ENCODE assay signal across 8 cellular contexts in the genomic region with DNA sequence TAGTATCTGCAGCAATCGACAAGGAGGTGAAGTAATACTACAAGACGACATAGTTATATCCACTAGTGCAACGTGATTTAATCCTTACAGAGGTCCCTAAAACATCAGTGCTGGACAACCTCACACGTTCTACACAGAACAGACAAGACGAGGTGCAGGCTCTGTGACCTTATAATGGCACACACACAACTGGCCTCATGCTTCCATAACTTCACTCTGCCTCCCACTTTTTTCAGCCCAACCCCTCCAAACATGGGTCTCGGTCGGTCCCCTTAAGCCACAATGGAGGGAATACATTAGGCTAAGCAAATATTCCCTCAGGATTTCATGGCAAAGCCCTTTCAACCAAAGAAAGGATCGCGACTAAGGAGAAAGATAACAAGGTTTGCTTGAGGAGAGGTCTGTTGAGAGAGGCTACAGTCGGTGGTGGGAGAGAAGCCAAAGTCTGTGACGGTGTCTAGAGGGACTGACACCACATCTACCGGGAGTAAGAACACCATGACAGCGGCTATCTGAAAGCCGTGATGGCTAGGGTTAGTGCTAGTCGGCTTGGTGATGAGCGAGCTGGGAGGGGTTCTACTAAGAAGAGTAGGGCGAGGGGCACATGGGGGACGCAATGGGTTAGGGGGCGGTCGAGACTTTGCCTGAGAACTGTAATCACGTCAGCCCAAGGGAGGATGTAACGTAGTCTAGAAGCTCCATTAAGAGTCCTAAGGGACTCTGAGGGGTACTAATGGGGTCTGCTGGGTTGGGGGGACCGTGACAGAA. TPM values are rescaled to one million over a fixed set of nuclear protein-coding genes. Genes with fewer than 3 reads are reported as not detected.
DNase-seq lines count a peak whose midpoint lies in the region; ATAC-seq and TF ChIP-seq lines count a peak whose summit lies in the region.

No MANE protein-coding gene starts in this region.

- H3K23ac ChIP-seq in H9 (ENCODE audit: insufficient read length, low read depth, low read length): no peak overlapping the region

- H3K27ac ChIP-seq in H9 (ENCODE audit: insufficient read length, low read depth, low read length): no peak overlapping the region

- peak overlapping the region; percentile 52 to 82 (median 57); a peak in 6 of 7 replicates for H3K27ac Mint-ChIP-seq in H9
- H3K27ac Mint-ChIP-seq in stimulated activated memory B cell treated with anti-CD40 and anti-IgM and Interleukin-4, amounts not matched to agents 10 μg/mL and 1 μg/mL and 100 μg/mL, for 72 hours: peak overlapping the region; percentile 96

- no peak overlapping the region for H2AK5ac ChIP-seq in H9 (ENCODE audit: insufficient read length, low read length)

- H3T11ph ChIP-seq in H9 (ENCODE audit: low read length): no peak overlapping the region

- no peak overlapping the region for H2BK120ac ChIP-seq in H9 (ENCODE audit: low read depth, low read length, poor library complexity, severe bottlenecking)

- peak overlapping the region; percentile 98 for H3K4me3 Mint-ChIP-seq in H9
- H3K4me3 Mint-ChIP-seq in stimulated activated memory B cell treated with anti-CD40 and anti-IgM and Interleukin-4, amounts not matched to agents 10 μg/mL and 1 μg/mL and 100 μg/mL, for 72 hours: peak overlapping the region; percentile 97

- peak overlapping the region; percentile 85 for H3K4me2 ChIP-seq in H9 (ENCODE audit: insufficient read depth, insufficient read length, low read length)

- H2AFZ ChIP-seq in H9 (ENCODE audit: low read length): no peak overlapping the region

- H3K18ac ChIP-seq in H9 (ENCODE audit: insufficient read length, low read depth, low read length): no peak overlapping the region

- no peaks in the 10 kb centered on the region for H3K9me3 ChIP-seq in H9 (ENCODE audit: control insufficient read depth, low read depth, low read length)

- H3K4me1 ChIP-seq in H9 (ENCODE audit: insufficient read depth, low read length): peaks cover 2% of the 10 kb centered on the region; the same call in 1 of the 2 replicates

- no peaks in the 10 kb centered on the region for H3K36me3 Mint-ChIP-seq in H9 (ENCODE audit: insufficient read depth in 1 of 3, low read depth in 3 of 3)
- H3K36me3 Mint-ChIP-seq in stimulated activated memory B cell treated with anti-CD40 and anti-IgM and Interleukin-4, amounts not matched to agents 10 μg/mL and 1 μg/mL and 100 μg/mL, for 72 hours: no peaks in the 10 kb centered on the region

- H3K23me2 ChIP-seq in H9 (ENCODE audit: insufficient read length, low read depth, low read length, poor library complexity, severe bottlenecking): peaks cover 13% of the 10 kb centered on the region

- no peak overlapping the region for H3K14ac ChIP-seq in H9 (ENCODE audit: insufficient read depth, low read length)

- no peak overlapping the region for H2BK15ac ChIP-seq in H9 (ENCODE audit: low read depth, low read length)

- H3K79me2 ChIP-seq in H9 (ENCODE audit: insufficient read depth, low read length): 0 out of 2 replicates have a peak, but pooled peaks cover 2% of the 10 kb centered on the region

- peaks cover 3% of the 10 kb centered on the region for H4K20me1 ChIP-seq in H9 (ENCODE audit: control insufficient read depth, insufficient read depth, insufficient read length)

- DNase-seq in EH (ENCODE audit: low read depth) (peak; percentile 46), H9 (no peak), RPMI8226 (peak; percentile 55), choroid plexus epithelial cell (ENCODE audit: low read depth) (peak; percentile 41), left lobe of liver (ENCODE audit: low spot score) (peak; percentile 48), GF-D8 (lab: John Stamatoyannopoulos, UW) (no peak)

- H4K91ac ChIP-seq in H9 (ENCODE audit: insufficient read length, low read depth, low read length): no peak overlapping the region

- no peak overlapping the region for H3K4ac ChIP-seq in H9 (ENCODE audit: low read depth, low read length)

- no peaks in the 10 kb centered on the region for H3K9me3 Mint-ChIP-seq in H9
- H3K9me3 Mint-ChIP-seq in stimulated activated memory B cell treated with anti-CD40 and anti-IgM and Interleukin-4, amounts not matched to agents 10 μg/mL and 1 μg/mL and 100 μg/mL, for 72 hours: no peaks in the 10 kb centered on the region

- H3K79me1 ChIP-seq in H9 (ENCODE audit: insufficient read depth, low read depth, low read length, poor library complexity, severe bottlenecking): no peaks in the 10 kb centered on the region

- H3K9ac ChIP-seq in H9 (ENCODE audit: extremely low read depth, insufficient read length, low read length): peak overlapping the region; percentile 28

- H4K8ac ChIP-seq in H9 (replicated peaks; ENCODE audit: insufficient read length, low read depth, low read length): no peak overlapping the region

- no peak overlapping the region for H4K5ac ChIP-seq in H9 (ENCODE audit: insufficient read length, low read depth, low read length)

- H2BK12ac ChIP-seq in H9 (ENCODE audit: insufficient read length, low read depth, low read length): no peak overlapping the region

- H3K56ac ChIP-seq in H9 (ENCODE audit: insufficient read length, low read depth, low read length): no peak overlapping the region

- no peaks in the 10 kb centered on the region for H3K27me3 Mint-ChIP-seq in H9 (ENCODE audit: low read depth)
- no peaks in the 10 kb centered on the region for H3K27me3 Mint-ChIP-seq in stimulated activated memory B cell treated with anti-CD40 and anti-IgM and Interleukin-4, amounts not matched to agents 10 μg/mL and 1 μg/mL and 100 μg/mL, for 72 hours

- peaks cover 23 to 27% of the 10 kb centered on the region in 2 experiments for H3K4me1 Mint-ChIP-seq in H9
- peaks cover 59% of the 10 kb centered on the region for H3K4me1 Mint-ChIP-seq in stimulated activated memory B cell treated with anti-CD40 and anti-IgM and Interleukin-4, amounts not matched to agents 10 μg/mL and 1 μg/mL and 100 μg/mL, for 72 hours

- H3K4me3 ChIP-seq in choroid plexus epithelial cell (ENCODE audit: low read depth, low read length): peak overlapping the region; percentile 99

- H2BK20ac ChIP-seq in H9 (ENCODE audit: low read depth, low read length, poor library complexity, severe bottlenecking): no peak overlapping the region

- H3K27me3 ChIP-seq in H9 (ENCODE audit: insufficient read depth, low read length): no peaks in the 10 kb centered on the region

- WGBS in H9 (ENCODE audit: extremely low coverage, insufficient read length, low lambda C conversion rate): no CpG with 5 or more reads among the region's 23 CpGs

- no peak overlapping the region for H2BK5ac ChIP-seq in H9 (ENCODE audit: insufficient read length, low read length)

- no peak for TF ChIP-seq CTCF in H9 (conservative IDR thresholded peaks at IDR 0.05)
- TF ChIP-seq CTCF in choroid plexus epithelial cell (conservative IDR thresholded peaks at IDR 0.05; ENCODE audit: low read depth, low read length): no peak

- ATAC-seq in left lobe of liver: no peak
- no peak for ATAC-seq in stimulated activated memory B cell treated with anti-CD40 and anti-IgM and Interleukin-4, amounts not matched to agents 10 μg/mL and 1 μg/mL and 100 μg/mL, for 72 hours
- no peak for ATAC-seq in GM18858 (IDR thresholded peaks at IDR 0.05; ENCODE audit: unreplicated experiment)

RNA-seq across cellular contexts. Expression of a gene that starts 1.1 kb away (rescaled TPM):
- total RNA-seq in H9 (2021) (20.7 and 21.4 TPM in 2 replicates), left lobe of liver (9.3 TPM)

RNA-seq across cellular contexts. Expression of a gene that starts 1.3 kb away (rescaled TPM):
- 4.8 and 4.9 TPM in 2 replicates for total RNA-seq in H9 (2021)
- 1.6 TPM for total RNA-seq in left lobe of liver

Comparison
In these comparisons a context has a peak if more than half of its experiments do, and no peak if none do; other contexts are left out.
1. DNase-seq: peak in EH (single experiment), RPMI8226 (single experiment), choroid plexus epithelial cell (single experiment) and left lobe of liver (single experiment); none in H9 (single experiment) and GF-D8 (single experiment).